ENCODE assay signal across 15 cellular contexts in genomic region chr7:101299511-101300464, GRCh38. TPM values are rescaled to one million over a fixed set of nuclear protein-coding genes. Genes with fewer than 3 reads are reported as not detected.
DNase-seq lines count a peak whose midpoint lies in the region; ATAC-seq and TF ChIP-seq lines count a peak whose summit lies in the region.
"Had no signal": no experiment of that assay in that cellular context is flagged by ENCODE, and none has a peak within 500 bp of the region (broad histone marks: within the 10 kb centered on the region; RNA-seq: fewer than 3 reads in every experiment).

No MANE protein-coding gene starts in this region.

- peaks cover 12% of the 10 kb centered on the region for H3K4me1 Mint-ChIP-seq in activated naive CD8-positive, alpha-beta T cell (ENCODE audit: low read depth)

- no peak overlapping the region for H3K27ac ChIP-seq in upper lobe of right lung
- H3K27ac ChIP-seq: colonic mucosa had no signal

- peaks cover 9% of the 10 kb centered on the region for H3K9me3 Mint-ChIP-seq in activated naive CD8-positive, alpha-beta T cell (ENCODE audit: low read depth)

- intact Hi-C loops in upper lobe of right lung (cut with DNase I), result no loop called here

- peak; percentile 64 for ATAC-seq in left lobe of liver
- ATAC-seq in upper lobe of right lung, result peak; percentile 57
- ATAC-seq: left cardiac atrium had no signal

- peaks cover 12% of the 10 kb centered on the region for H3K36me3 Mint-ChIP-seq in activated naive CD8-positive, alpha-beta T cell

- peaks cover 35% of the 10 kb centered on the region for H3K27me3 Mint-ChIP-seq in activated naive CD8-positive, alpha-beta T cell

- H3K4me3 ChIP-seq in upper lobe of right lung, result no peak overlapping the region
- H3K4me3 ChIP-seq: colonic mucosa had no signal

- no peaks in the 10 kb centered on the region for H3K36me3 ChIP-seq in upper lobe of right lung
- H3K36me3 ChIP-seq: colonic mucosa had no signal

- DNase-seq in activated naive CD4-positive, alpha-beta T cell treated with anti-CD3 and anti-CD28 coated beads, Interleukin-2, amount 50 U/mL, for 16 hours, result peak; percentile 12
- DNase-seq in activated naive CD4-positive, alpha-beta T cell treated with Interleukin-2 at 50 U/mL for 16 hours, result no peak
- DNase-seq in left lobe of liver (ENCODE audit: low spot score) (no peak), upper lobe of right lung (no peak), dedifferentiated amniotic fluid mesenchymal stem cell (ENCODE audit: extremely low spot score) (no peak), HUDEP-2 (lab: John Stamatoyannopoulos, UW; ENCODE audit: unreplicated experiment in 76 of 76) (no peak), NCI-H1694 treated with DMSO at 0.1 percent for 48 hours (lab: John Stamatoyannopoulos, UW) (no peak)
- DNase-seq: activated CD4-positive, alpha-beta memory T cell treated with anti-CD3 and anti-CD28 coated beads for 36 hours; activated naive CD4-positive, alpha-beta T cell treated with anti-CD3 and anti-CD28 coated beads, Interleukin-2, amount 10 ng/mL, durations not matched to agents 7 days and 5 days; colonic mucosa; GDM1; left cardiac atrium; NCI-H2227 treated with DMSO at 0.1 percent for 48 hours had no signal

- H3K27me3 ChIP-seq in upper lobe of right lung, result peaks cover 89% of the 10 kb centered on the region

- no peak overlapping the region for H3K27ac Mint-ChIP-seq in activated naive CD8-positive, alpha-beta T cell
- H3K27ac Mint-ChIP-seq: activated CD4-positive, alpha-beta memory T cell treated with anti-CD3 and anti-CD28 coated beads for 36 hours; activated naive CD4-positive, alpha-beta T cell treated with anti-CD3 and anti-CD28 coated beads, Interleukin-2, amount 10 ng/mL, durations not matched to agents 7 days and 5 days; T-helper 2 cell treated with Interferon-gamma antibody and Interleukin-4, amounts not matched to agents 5 μg/mL and 100 μg/mL, for 36 hours had no signal

- peaks cover 5% of the 10 kb centered on the region for H3K9me3 ChIP-seq in upper lobe of right lung
- H3K9me3 ChIP-seq: colonic mucosa had no signal

- H3K4me1 ChIP-seq in upper lobe of right lung, result no peaks in the 10 kb centered on the region
- H3K4me1 ChIP-seq: colonic mucosa had no signal

- peak overlapping the region; percentile 66 for H3K4me3 Mint-ChIP-seq in activated naive CD8-positive, alpha-beta T cell
- H3K4me3 Mint-ChIP-seq: activated CD4-positive, alpha-beta memory T cell treated with anti-CD3 and anti-CD28 coated beads for 36 hours; activated naive CD4-positive, alpha-beta T cell treated with anti-CD3 and anti-CD28 coated beads, Interleukin-2, amount 10 ng/mL, durations not matched to agents 7 days and 5 days; T-helper 2 cell treated with Interferon-gamma antibody and Interleukin-4, amounts not matched to agents 5 μg/mL and 100 μg/mL, for 36 hours had no signal

- TF ChIP-seq CTCF in upper lobe of right lung (IDR thresholded peaks at IDR 0.05), result no peak

RNA-seq across cellular contexts. Expression of gene IFT22, which starts 21.8 kb away (rescaled TPM):
- total RNA-seq in left lobe of liver, result 7.0 TPM
- 16.2 TPM for total RNA-seq in upper lobe of right lung

RNA-seq across cellular contexts. Expression of gene FIS1, which starts 54.9 kb away (rescaled TPM):
- 131 TPM for total RNA-seq in left lobe of liver
- total RNA-seq in upper lobe of right lung, result 147 TPM
